33 cellular contexts compared by ENCODE assay signal in the genomic region with DNA sequence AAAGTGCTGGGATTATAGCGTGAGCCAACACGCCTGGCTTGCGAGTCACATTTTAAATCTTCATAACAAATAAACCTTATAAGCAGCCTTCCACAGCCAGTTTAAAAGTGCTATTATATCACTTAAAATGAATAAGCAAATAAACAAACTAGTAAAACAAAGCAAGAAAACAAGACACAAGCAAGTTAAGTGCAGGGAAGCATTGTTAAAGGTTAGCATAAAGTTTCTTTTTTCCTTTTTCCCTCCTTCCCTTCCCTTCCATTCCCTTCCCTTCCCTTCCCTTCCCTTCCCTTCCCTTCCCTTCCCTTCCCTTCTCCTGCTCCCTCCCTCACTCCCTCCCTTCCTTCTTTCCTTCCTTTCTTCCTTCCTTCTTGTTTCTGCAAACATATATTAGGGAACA.
"Had no signal": no experiment of that assay in that cellular context is flagged by ENCODE, and none has a peak within 500 bp of the region (broad histone marks: within the 10 kb centered on the region; RNA-seq: fewer than 3 reads in every experiment).

No MANE protein-coding gene starts in this region.

- H3K9me3 ChIP-seq: adrenal gland, ascending aorta, body of pancreas, breast epithelium had no signal

- FAIRE-seq: astrocyte, bronchial epithelial cell had no signal

- H3K36me3 ChIP-seq: adrenal gland, ascending aorta, brain microvascular endothelial cell, breast epithelium, cardiac muscle cell had no signal

- H3K4me1 ChIP-seq: ascending aorta, body of pancreas, breast epithelium had no signal

- ATAC-seq: activated naive CD4-positive, alpha-beta T cell treated with anti-CD3 and anti-CD28 coated beads, Interleukin-2, amount 50 U/mL, for 72 hours; activated naive CD8-positive, alpha-beta T cell treated with anti-CD3 and anti-CD28 coated beads, Interleukin-2, amount 50 U/mL, for 24 hours; activated T-cell treated with anti-CD3 and anti-CD28 coated beads, Interleukin-2, amount 50 U/mL, for 4 hours; activated T-cell treated with anti-CD3 and anti-CD28 coated beads, Interleukin-2, amount 50 U/mL, for 72 hours; activated T-helper 17 cell treated with anti-CD3 and anti-CD28 coated beads, Interleukin-2, amount 50 U/mL, for 72 hours; body of pancreas had no signal

- DNase-seq: activated effector memory CD4-positive, alpha-beta T cell treated with anti-CD3 and anti-CD28 coated beads, Interleukin-2, amount 50 U/mL, for 16 hours; activated effector memory CD4-positive, alpha-beta T cell treated with Interleukin-2 at 50 U/mL for 16 hours; activated gamma-delta T cell; activated gamma-delta T cell treated with Interleukin-2 at 50 U/mL for 16 hours; activated naive CD4-positive, alpha-beta T cell; activated naive CD4-positive, alpha-beta T cell treated with anti-CD3 and anti-CD28 coated beads for 36 hours; activated naive CD4-positive, alpha-beta T cell treated with anti-CD3 and anti-CD28 coated beads, Interleukin-2, amount 10 ng/mL, durations not matched to agents 7 days and 5 days; activated naive CD4-positive, alpha-beta T cell treated with anti-CD3 and anti-CD28 coated beads, Interleukin-2, amount 50 U/mL, for 16 hours; activated naive CD4-positive, alpha-beta T cell treated with Interleukin-2 at 50 U/mL for 16 hours; activated naive CD8-positive, alpha-beta T cell treated with anti-CD3 and anti-CD28 coated beads for 36 hours; activated naive CD8-positive, alpha-beta T cell treated with anti-CD3 and anti-CD28 coated beads, Interleukin-2, amount 10 ng/mL, durations not matched to agents 7 days and 5 days; activated naive CD8-positive, alpha-beta T cell treated with anti-CD3 and anti-CD28 coated beads, Interleukin-2, amount 50 U/mL, for 24 hours; activated T-cell treated with anti-CD3 and anti-CD28 coated beads, Interleukin-2, amount 50 U/mL, for 24 hours; activated T-cell treated with anti-CD3 and anti-CD28 coated beads, Interleukin-2, amount 50 U/mL, for 4 hours; activated T-cell treated with anti-CD3 and anti-CD28 coated beads, Interleukin-2, amount 50 U/mL, for 48 hours; activated T-cell treated with anti-CD3 and anti-CD28 coated beads, Interleukin-2, amount 50 U/mL, for 72 hours; adrenal gland; amniotic stem cell; amygdala; anterior cingulate cortex; aorta; body of pancreas; brain microvascular endothelial cell; caudate nucleus; central memory CD4-positive, alpha-beta T cell; cerebellar nuclear complex had no signal

- H3K27me3 ChIP-seq: adrenal gland, ascending aorta, brain microvascular endothelial cell, breast epithelium, cardiac muscle cell had no signal

- H3K27ac ChIP-seq: adrenal gland, ascending aorta, body of pancreas, brain microvascular endothelial cell, breast epithelium, cardiac muscle cell had no signal

- H3K4me3 ChIP-seq: adrenal gland, ascending aorta, body of pancreas, breast epithelium, cardiac muscle cell had no signal
